ENCODE assay signal across 8 cellular contexts in the genomic region with DNA sequence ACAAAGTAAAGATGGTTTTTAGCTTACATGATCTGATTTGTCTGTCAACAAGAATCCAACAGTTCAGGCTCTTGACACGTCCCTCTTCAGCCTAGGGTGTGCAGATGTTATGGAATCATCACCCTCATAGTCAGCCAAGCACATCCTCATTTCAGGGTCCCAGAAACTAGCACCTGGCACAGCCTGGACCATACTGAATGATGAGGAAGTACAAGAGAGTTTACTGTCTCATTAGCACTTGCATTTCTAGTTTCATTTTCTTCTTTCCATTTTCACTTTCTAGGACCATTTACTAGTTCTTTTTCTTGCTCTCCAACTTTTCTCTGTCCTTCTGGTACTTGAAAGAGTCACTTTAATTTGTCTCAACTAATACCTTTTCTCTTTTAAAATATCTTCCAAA. TPM values are rescaled to one million over a fixed set of nuclear protein-coding genes. Genes with fewer than 3 reads are reported as not detected.
DNase-seq lines count a peak whose midpoint lies in the region; ATAC-seq and TF ChIP-seq lines count a peak whose summit lies in the region.

No MANE protein-coding gene starts in this region.

- H4K20me1 ChIP-seq in OCI-LY1 (ENCODE audit: insufficient read depth, low read length), result no peaks in the 10 kb centered on the region

- H3K27me3 ChIP-seq in OCI-LY1 (ENCODE audit: insufficient read depth, low read length), result no peaks in the 10 kb centered on the region

- H3K36me3 Mint-ChIP-seq in HFFc6 (ENCODE audit: low read depth), result 0 out of 2 replicates have a peak, but pooled peaks cover 5% of the 10 kb centered on the region
- peaks cover 57 to 87% (median 69%) of the 10 kb centered on the region in 3 donors for H3K36me3 Mint-ChIP-seq in naive thymus-derived CD8-positive, alpha-beta T cell

- H3K4me3 Mint-ChIP-seq in HFFc6, result peak overlapping the region; percentile 25; the same call in 1 of the 2 replicates
- H3K4me3 Mint-ChIP-seq in naive thymus-derived CD8-positive, alpha-beta T cell, result peak overlapping the region; percentile 81 to 99 (median 98)

- H3K4me3 ChIP-seq in OCI-LY1 (ENCODE audit: low read depth, low read length, poor library complexity, severe bottlenecking), result no peak overlapping the region

- H3K4me1 ChIP-seq in OCI-LY1 (ENCODE audit: insufficient read depth, low read length, severe bottlenecking), result peaks cover 78% of the 10 kb centered on the region

- DNase-seq in HFFc6 (no peak), midbrain (lab: John Stamatoyannopoulos, UW) (no peak), NCI-H82 treated with DMSO at 0.1 percent for 48 hours (lab: John Stamatoyannopoulos, UW; ENCODE audit: unreplicated experiment) (no peak), erythroblast (lab: John Stamatoyannopoulos, UW) (no peak)
- DNase-seq in naive thymus-derived CD8-positive, alpha-beta T cell, result no peak
- no peak for DNase-seq in activated CD4-positive, alpha-beta T cell treated with anti-CD3 and anti-CD28 coated beads, Interleukin-2, amount 50 U/mL, for 4 hours

- H2AFZ ChIP-seq in OCI-LY1 (ENCODE audit: low read length), result no peak overlapping the region

- no peak overlapping the region for H3K9ac ChIP-seq in OCI-LY1 (ENCODE audit: low read length)

- peak; percentile 43 for ATAC-seq in GM18867 (IDR thresholded peaks at IDR 0.05; ENCODE audit: unreplicated experiment)
- ATAC-seq in naive thymus-derived CD8-positive, alpha-beta T cell, result peak in 1 of 2 donors; percentile 5

- H3K9me2 ChIP-seq in OCI-LY1 (ENCODE audit: low read depth, low read length), result no peaks in the 10 kb centered on the region

- peak overlapping the region; percentile 10 for H3K27ac ChIP-seq in OCI-LY1 (ENCODE audit: low read depth, low read length, poor library complexity, severe bottlenecking)

- no peaks in the 10 kb centered on the region for H3K9me3 Mint-ChIP-seq in HFFc6
- H3K9me3 Mint-ChIP-seq in naive thymus-derived CD8-positive, alpha-beta T cell, result peaks cover 0 to 10% (median 3%) of the 10 kb centered on the region in 9 donors

- no peaks in the 10 kb centered on the region for H3K36me3 ChIP-seq in OCI-LY1 (ENCODE audit: insufficient read depth, low read length)

- H3F3A ChIP-seq in OCI-LY1 (ENCODE audit: insufficient read depth, low read length), result no peaks in the 10 kb centered on the region

- no peak for TF ChIP-seq CTCF in HFFc6 (IDR thresholded peaks at IDR 0.05)
- TF ChIP-seq CTCF in OCI-LY1 (IDR thresholded peaks at IDR 0.05; ENCODE audit: low read length), result no peak

- H3K4me2 ChIP-seq in OCI-LY1 (ENCODE audit: low read length), result peak overlapping the region; percentile 23; the same call in 1 of the 2 replicates

- TF ChIP-seq POLR2A in erythroblast (IDR thresholded peaks at IDR 0.05; ENCODE audit: low read length), result no peak

- no peaks in the 10 kb centered on the region for H3K27me3 Mint-ChIP-seq in HFFc6 (ENCODE audit: insufficient read depth)
- no peaks in the 10 kb centered on the region for H3K27me3 Mint-ChIP-seq in naive thymus-derived CD8-positive, alpha-beta T cell

- POLR2A ChIA-PET in naive thymus-derived CD8-positive, alpha-beta T cell (lab: Charles Lee), result interaction anchor here (0.6 to 18.7 kb wide), 4 partner anchors 13 to 111 kb away, joined by 6 to 1085 read pairs (median 368); no protein-coding TSS in a partner anchor

- peaks cover 71% of the 10 kb centered on the region for H3K4me1 Mint-ChIP-seq in HFFc6 (ENCODE audit: low read depth)
- peaks cover 34 to 82% (median 65%) of the 10 kb centered on the region in 4 donors for H3K4me1 Mint-ChIP-seq in naive thymus-derived CD8-positive, alpha-beta T cell

- peaks cover 10% of the 10 kb centered on the region; the same call in 1 of the 2 replicates for H3K79me2 ChIP-seq in OCI-LY1 (ENCODE audit: insufficient read depth, low read length)

- H3K9me3 ChIP-seq in OCI-LY1 (ENCODE audit: low read length), result no peaks in the 10 kb centered on the region

- H3K27ac Mint-ChIP-seq in HFFc6, result no peak overlapping the region; the same call in 1 of the 2 replicates
- peak overlapping the region; percentile 87 to 99 (median 96) for H3K27ac Mint-ChIP-seq in naive thymus-derived CD8-positive, alpha-beta T cell

RNA-seq across cellular contexts. Expression of gene RIPOR2, which starts 6.5 kb away (rescaled TPM):
- total RNA-seq in HFFc6 (2021; fragmentation: NEBNext Ultra II Directional; extraction: Animal tissue kit (Norgen Biotek cat#: 25700)), result 10 to 100 TPM in 4 of 6 experiments, 1 to 10 TPM in 2; 9.1 to 20.7 (median 10.2) TPM
- total RNA-seq in naive thymus-derived CD8-positive, alpha-beta T cell, result 100 to 1,000 TPM; 511 to 531 TPM
- 100 to 1,000 TPM; 413 to 542 (median 468) TPM for polyA plus RNA-seq in naive thymus-derived CD8-positive, alpha-beta T cell

Comparison
In these comparisons a context has a peak if more than half of its experiments do, and no peak if none do; other contexts are left out.
1. RNA of gene RIPOR2, which starts 6.5 kb away (total RNA-seq): 511 to 531 TPM in naive thymus-derived CD8-positive, alpha-beta T cell; 9.1 to 20.7 TPM in HFFc6; every median in the first group is over 10 times any median in the second.